Comparison of ENCODE assay signal across 33 cellular contexts in genomic region chr2:163265562-163265961, GRCh38.
DNase-seq lines count a peak whose midpoint lies in the region; ATAC-seq, FAIRE-seq and TF ChIP-seq lines count a peak whose summit lies in the region.
"Had no signal": no experiment of that assay in that cellular context is flagged by ENCODE, and none has a peak within 500 bp of the region (broad histone marks: within the 10 kb centered on the region; RNA-seq: fewer than 3 reads in every experiment).

No MANE protein-coding gene starts in this region.

- H3K9me3 ChIP-seq in HepG2 (ENCODE audit: low read length) (no peaks in the 10 kb centered on the region), right lobe of liver (no peaks in the 10 kb centered on the region)
- no peaks in the 10 kb centered on the region for H3K9me3 ChIP-seq in naive thymus-derived CD4-positive, alpha-beta T cell (ENCODE audit: control insufficient read depth in 2 of 3, low read length in 3 of 3)
- H3K9me3 ChIP-seq: A549; BE2C; BLaER1; BLaER1 treated with 17β-estradiol and CSF1 and Interleukin-3, amounts not matched to agents 10 nM and 100 nM; Caco-2 had no signal

- no peaks in the 10 kb centered on the region for H3K36me3 Mint-ChIP-seq in naive thymus-derived CD4-positive, alpha-beta T cell
- H3K36me3 Mint-ChIP-seq: CD14-positive monocyte; CD4-positive, alpha-beta memory T cell; CD4-positive, CD25-positive, alpha-beta regulatory T cell; CD8-positive, alpha-beta memory T cell; CD8-positive, alpha-beta T cell had no signal

- H2AFZ ChIP-seq in HepG2 (ENCODE audit: low read length), result no peak overlapping the region

- no peaks in the 10 kb centered on the region for H3K4me1 ChIP-seq in HepG2 (ENCODE audit: insufficient read depth, low read length)
- no peaks in the 10 kb centered on the region for H3K4me1 ChIP-seq in right lobe of liver
- H3K4me1 ChIP-seq in naive thymus-derived CD4-positive, alpha-beta T cell (ENCODE audit: control insufficient read depth in 2 of 2, insufficient read depth in 2 of 2, low read length in 2 of 2), result no peaks in the 10 kb centered on the region
- H3K4me1 ChIP-seq: BE2C; BLaER1; BLaER1 treated with 17β-estradiol and CSF1 and Interleukin-3, amounts not matched to agents 10 nM and 100 nM; Caco-2 had no signal

- ATAC-seq in HepG2, result no peak
- ATAC-seq in right lobe of liver, result no peak
- no peak for ATAC-seq in naive thymus-derived CD4-positive, alpha-beta T cell
- ATAC-seq: A549; CD8-positive, alpha-beta T cell had no signal

- DNase-seq in HepG2 (ENCODE audit: low spot score) (no peak), right lobe of liver (no peak)
- no peak for DNase-seq in naive thymus-derived CD4-positive, alpha-beta T cell
- DNase-seq: 8988T; ACHN; AML-193; BE2C; C1 segment of cervical spinal cord; Caco-2; Calu3; CD4-positive, alpha-beta memory T cell; CD4-positive, alpha-beta T cell; CD4-positive, CD25-positive, alpha-beta regulatory T cell; CD8-positive, alpha-beta memory T cell; CD8-positive, alpha-beta T cell; COR-L47; DMS 273 treated with DMSO at 0.1 percent for 48 hours; DMS153; DMS53; DMS79; DMS79 treated with DMSO at 0.1 percent for 48 hours; DND-41; EL had no signal

- in situ Hi-C loops in HepG2 (cut with HindIII; ENCODE audit: extremely low pct_ligation_motif_present, low pct_unique_long_range_greater_than_20kb), result no loop called here

- TF ChIP-seq EP300 in HepG2 (IDR thresholded peaks at IDR 0.05; ENCODE audit: low read depth in 2 of 2, low read length in 2 of 2) (no peak), HepG2 (CRISPR knock-in tag; IDR thresholded peaks at IDR 0.05; ENCODE audit: borderline replicate concordance) (no peak)

- no peak overlapping the region for H3K9ac ChIP-seq in HepG2 (ENCODE audit: insufficient read depth, low read depth, low read length)
- H3K9ac ChIP-seq: BLaER1; BLaER1 treated with 17β-estradiol and CSF1 and Interleukin-3, amounts not matched to agents 10 nM and 100 nM had no signal

- H3K36me3 ChIP-seq in HepG2 (replicated peaks in 1 of 2; ENCODE audit: control insufficient read depth in 1 of 2, insufficient read depth in 2 of 2, low read length in 2 of 2), result no peaks in the 10 kb centered on the region
- H3K36me3 ChIP-seq in right lobe of liver, result no peaks in the 10 kb centered on the region
- H3K36me3 ChIP-seq in naive thymus-derived CD4-positive, alpha-beta T cell (ENCODE audit: control insufficient read depth in 2 of 3, insufficient read depth in 3 of 3, low read length in 3 of 3), result no peaks in the 10 kb centered on the region
- H3K36me3 ChIP-seq: BE2C; BLaER1; BLaER1 treated with 17β-estradiol and CSF1 and Interleukin-3, amounts not matched to agents 10 nM and 100 nM had no signal

- TF ChIP-seq CTCF in HepG2 (CRISPR knock-in tag; IDR thresholded peaks at IDR 0.05) (no peak), right lobe of liver (IDR thresholded peaks at IDR 0.05) (no peak)

- no peak overlapping the region for H3K4me3 Mint-ChIP-seq in naive thymus-derived CD4-positive, alpha-beta T cell
- H3K4me3 Mint-ChIP-seq: B cell; CD14-positive monocyte; CD4-positive, alpha-beta memory T cell; CD4-positive, alpha-beta T cell; CD4-positive, CD25-positive, alpha-beta regulatory T cell; CD8-positive, alpha-beta memory T cell; CD8-positive, alpha-beta T cell had no signal

- intact Hi-C loops in HepG2 (cut with micrococcal nuclease; ENCODE audit: unreplicated experiment) (no loop called here), right lobe of liver (cut with DNase I) (no loop called here)
- intact Hi-C loops in naive thymus-derived CD4-positive, alpha-beta T cell (cut with micrococcal nuclease), result no loop called here

- no peaks in the 10 kb centered on the region for H3K4me1 Mint-ChIP-seq in naive thymus-derived CD4-positive, alpha-beta T cell
- H3K4me1 Mint-ChIP-seq: B cell; CD14-positive monocyte; CD4-positive, alpha-beta memory T cell; CD4-positive, CD25-positive, alpha-beta regulatory T cell; CD8-positive, alpha-beta memory T cell had no signal

- TF ChIP-seq POLR2A in HepG2 (IDR thresholded peaks at IDR 0.05; ENCODE audit: insufficient read depth in 1 of 2, low read depth in 2 of 2, low read length in 2 of 2), result no peak
- TF ChIP-seq POLR2A in right lobe of liver (IDR thresholded peaks at IDR 0.05), result no peak

- POLR2A ChIA-PET in HepG2 (lab: Yijun Ruan, JAX), result no interaction called here
- POLR2A ChIA-PET in naive thymus-derived CD4-positive, alpha-beta T cell (lab: Charles Lee), result no interaction called here

- BruUV-seq in HepG2 (replicated peaks; lab: Mats Ljungman, UMichigan), result no TSS peak

- CTCF ChIA-PET in HepG2 (lab: Yijun Ruan, JAX; ENCODE audit: low intra/inter-chr PET ratio, low total read pairs), result no interaction called here
- CTCF ChIA-PET in naive thymus-derived CD4-positive, alpha-beta T cell (lab: Charles Lee), result no interaction called here

- TF ChIP-seq RAD21 in HepG2 (CRISPR knock-in tag; IDR thresholded peaks at IDR 0.05), result no peak

- FAIRE-seq in HepG2 (lab: Jason Lieb, UNC) (no peak), G401.6 (lab: Jason Lieb, UNC) (peak; percentile 23)
- FAIRE-seq: A204.1, A549, D721Med had no signal

- H4K20me1 ChIP-seq in HepG2 (ENCODE audit: insufficient read depth, low read length), result no peaks in the 10 kb centered on the region
- H4K20me1 ChIP-seq: BLaER1; BLaER1 treated with 17β-estradiol and CSF1 and Interleukin-3, amounts not matched to agents 10 nM and 100 nM had no signal

- H3K27ac ChIP-seq in HepG2 (ENCODE audit: extremely low read length, insufficient read depth, low read length) (no peak overlapping the region), right lobe of liver (no peak overlapping the region)
- no peak overlapping the region for H3K27ac ChIP-seq in naive thymus-derived CD4-positive, alpha-beta T cell (ENCODE audit: low read depth, low read length)
- H3K27ac ChIP-seq: 22Rv1; A549; BLaER1; BLaER1 treated with 17β-estradiol and CSF1 and Interleukin-3, amounts not matched to agents 10 nM and 100 nM; C4-2B had no signal

- H3K4me3 ChIP-seq in HepG2 (replicated peaks in 1 of 3; ENCODE audit: insufficient read depth in 1 of 3, low read depth in 2 of 3, low read length in 3 of 3), result no peak overlapping the region
- H3K4me3 ChIP-seq in right lobe of liver, result no peak overlapping the region
- no peak overlapping the region for H3K4me3 ChIP-seq in naive thymus-derived CD4-positive, alpha-beta T cell (ENCODE audit: low read length)
- H3K4me3 ChIP-seq: A549; BLaER1; BLaER1 treated with 17β-estradiol and CSF1 and Interleukin-3, amounts not matched to agents 10 nM and 100 nM had no signal

- H3K4me2 ChIP-seq in HepG2 (ENCODE audit: low read depth, low read length), result no peak overlapping the region
- H3K4me2 ChIP-seq: A549; BLaER1; BLaER1 treated with 17β-estradiol and CSF1 and Interleukin-3, amounts not matched to agents 10 nM and 100 nM had no signal

- H3K27ac Mint-ChIP-seq in naive thymus-derived CD4-positive, alpha-beta T cell, result no peak overlapping the region
- H3K27ac Mint-ChIP-seq: B cell; CD14-positive monocyte; CD4-positive, alpha-beta memory T cell; CD4-positive, alpha-beta T cell; CD4-positive, CD25-positive, alpha-beta regulatory T cell; CD8-positive, alpha-beta memory T cell; CD8-positive, alpha-beta T cell had no signal

- no peaks in the 10 kb centered on the region for H3K27me3 ChIP-seq in HepG2 (ENCODE audit: control insufficient read depth in 1 of 2, insufficient read depth in 2 of 2, low read length in 2 of 2)
- H3K27me3 ChIP-seq in right lobe of liver, result no peaks in the 10 kb centered on the region
- no peaks in the 10 kb centered on the region for H3K27me3 ChIP-seq in naive thymus-derived CD4-positive, alpha-beta T cell (ENCODE audit: control insufficient read depth in 2 of 2, insufficient read depth in 2 of 2, low read length in 2 of 2)
- H3K27me3 ChIP-seq: BE2C; BLaER1; BLaER1 treated with 17β-estradiol and CSF1 and Interleukin-3, amounts not matched to agents 10 nM and 100 nM had no signal

- peaks cover 0 to 15% (median 0%) of the 10 kb centered on the region in 11 donors for H3K9me3 Mint-ChIP-seq in naive thymus-derived CD4-positive, alpha-beta T cell

- H3K79me2 ChIP-seq in HepG2 (ENCODE audit: insufficient read depth, low read length), result no peaks in the 10 kb centered on the region

- H3K27me3 Mint-ChIP-seq in naive thymus-derived CD4-positive, alpha-beta T cell, result no peaks in the 10 kb centered on the region
- H3K27me3 Mint-ChIP-seq: B cell; CD4-positive, alpha-beta memory T cell; CD4-positive, alpha-beta T cell; CD4-positive, CD25-positive, alpha-beta regulatory T cell; CD8-positive, alpha-beta memory T cell had no signal

TF ChIP-seq in HepG2, 621 proteins besides CTCF, POLR2A, EP300 and RAD21 (continues in another document):
- no peak for TF ChIP-seq CBX1 (IDR thresholded peaks at IDR 0.05; ENCODE audit: low read depth)
- TF ChIP-seq HMG20B (CRISPR knock-in tag; conservative IDR thresholded peaks at IDR 0.05), result no peak
- no peak for TF ChIP-seq ZNF143 (CRISPR knock-in tag; IDR thresholded peaks at IDR 0.05)
- TF ChIP-seq ZBTB38 (CRISPR knock-in tag; IDR thresholded peaks at IDR 0.05), result no peak
- TF ChIP-seq ARHGAP35 (CRISPR knock-in tag; IDR thresholded peaks at IDR 0.05; ENCODE audit: borderline replicate concordance), result no peak
- TF ChIP-seq TEAD2 (CRISPR knock-in tag; IDR thresholded peaks at IDR 0.05), result no peak
- no peak for TF ChIP-seq ZBTB10 (CRISPR knock-in tag; IDR thresholded peaks at IDR 0.05; ENCODE audit: borderline replicate concordance)
- peak; percentile 60 to 66; a peak in 3 of 4 replicates for TF ChIP-seq MAFK (conservative IDR thresholded peaks at IDR 0.05 in 1 of 2, IDR thresholded peaks at IDR 0.05 in 1 of 2; ENCODE audit: low read length in 2 of 2)
- TF ChIP-seq MAFF (IDR thresholded peaks at IDR 0.05; ENCODE audit: low read depth, low read length), result peak; percentile 66
